Comparison of ENCODE assay signal across 8 cellular contexts in genomic region chr4:87006531-87007344, GRCh38.
DNase-seq lines count a peak whose midpoint lies in the region; ATAC-seq, FAIRE-seq and TF ChIP-seq lines count a peak whose summit lies in the region.

No MANE protein-coding gene starts in this region.

- FAIRE-seq in H1 (lab: Jason Lieb, UNC): no peak

- peak overlapping the region; percentile 35 to 85 (median 76) for H3K9ac ChIP-seq in H1 (replicated peaks in 1 of 4; ENCODE audit: extremely low read depth in 1 of 4, low read depth in 3 of 4, low read length in 3 of 4)

- H3K9me3 ChIP-seq in H1 (ENCODE audit: insufficient read depth in 2 of 2, low read depth in 1 of 2, low read length in 1 of 2): no peaks in the 10 kb centered on the region

- no peak overlapping the region for H2BK20ac ChIP-seq in H1 (ENCODE audit: low read length)

- H3K4me3 ChIP-seq in H1 (ENCODE audit: extremely low read depth in 1 of 4, insufficient read depth in 2 of 4, low read depth in 3 of 4, low read length in 4 of 4): peak overlapping the region; percentile 63 to 94 (median 88)

- H4K5ac ChIP-seq in H1 (ENCODE audit: insufficient read length, low read depth, low read length): peak overlapping the region; percentile 55

- DNase-seq in Caki2 (ENCODE audit: low read depth) (peak; percentile 90), HT-29 (ENCODE audit: low spot score) (peak; percentile 93), H1 (ENCODE audit: low read depth in 1 of 2, low spot score in 2 of 2) (peak; percentile 79 to 93), mesenteric fat pad (ENCODE audit: low spot score) (peak; percentile 98)
- DNase-seq in NK-92 treated with Interleukin-12 subunit alpha and Interleukin-12 subunit beta, amount 100 ng/mL, for 24 hours (lab: John Stamatoyannopoulos, UW): peak; percentile 57
- DNase-seq in activated CD8-positive, alpha-beta memory T cell treated with anti-CD3 and anti-CD28 coated beads for 48 hours (ENCODE audit: low read depth in 2 of 3, low spot score in 2 of 3): peak; percentile 73 to 78 (median 77)
- DNase-seq in stimulated activated CD8-positive, alpha-beta memory T cell treated with anti-CD3 and anti-CD28 coated beads, Interleukin-15, amount 100 ng/mL, for 1 hour (ENCODE audit: low read depth): peak; percentile 78

- H2BK5ac ChIP-seq in H1 (ENCODE audit: low read depth, low read length): peak overlapping the region; percentile 69

- TF ChIP-seq EP300 in H1 (IDR thresholded peaks at IDR 0.05; ENCODE audit: borderline replicate concordance in 1 of 2, low read depth in 2 of 2, low read length in 2 of 2): peak in 1 of 2 experiments; percentile 94; a peak in 2 of 3 replicates

- no peak overlapping the region for H4K91ac ChIP-seq in H1 (replicated peaks; ENCODE audit: insufficient read length, low read length)

- H2AFZ ChIP-seq in H1 (ENCODE audit: low read length): no peak overlapping the region; the same call in 1 of the 2 replicates

- no peak overlapping the region for H3K4ac ChIP-seq in H1 (replicated peaks; ENCODE audit: insufficient read length, low read depth, low read length)

- peaks cover 9 to 28% (median 23%) of the 10 kb centered on the region in 4 experiments; a peak in 6 of 7 replicates for H3K4me1 ChIP-seq in H1 (replicated peaks in 1 of 4; ENCODE audit: control insufficient read depth in 3 of 4, insufficient read depth in 4 of 4, low read length in 3 of 4)

- 1% methylated on average over 61 of the region's 76 CpGs; no CpG with 5 or more reads in 1 of the 2 experiments for WGBS in H1 (ENCODE audit: extremely low coverage in 1 of 2, insufficient coverage in 1 of 2, insufficient read length in 1 of 2, insufficient replicate concordance in 2 of 2, low coverage in 1 of 2, low lambda C conversion rate in 2 of 2, missing lambda C conversion rate in 1 of 2), 2 experiments

- TF ChIP-seq RAD21 in H1 (IDR thresholded peaks at IDR 0.05 in 1 of 2, conservative IDR thresholded peaks at IDR 0.05 in 1 of 2; ENCODE audit: low read depth in 2 of 2, low read length in 2 of 2): peak in 1 of 2 experiments; percentile 14; a peak in 1 of 4 replicates

- no peaks in the 10 kb centered on the region for H3K27me3 ChIP-seq in H1 (replicated peaks in 1 of 4; ENCODE audit: control insufficient read depth in 3 of 4, extremely low read depth in 1 of 4, insufficient read depth in 3 of 4, low read length in 3 of 4)

- H3K14ac ChIP-seq in H1 (ENCODE audit: insufficient read length): no peak overlapping the region

- no peak overlapping the region for H2BK12ac ChIP-seq in H1 (ENCODE audit: low read depth, low read length)

- ATAC-seq in GM21360 (IDR thresholded peaks at IDR 0.05; ENCODE audit: unreplicated experiment): peak; percentile 69

- POLR2A ChIA-PET in H1 (lab: Charles Lee; ENCODE audit: partially characterized antibody): interaction anchor here (0.6 to 6.7 kb wide), 38 partner anchors 8 to 113 kb away, joined by 3 to 108 read pairs (median 4); partner anchors contain the start of gene AFF1

- peak overlapping the region; percentile 90 for H4K8ac ChIP-seq in H1 (ENCODE audit: extremely low read depth, insufficient read depth, low read length)

- no peaks in the 10 kb centered on the region for H3K79me1 ChIP-seq in H1 (ENCODE audit: low read depth, low read length)

- peak overlapping the region; percentile 88 for H3K27ac ChIP-seq in H1 (ENCODE audit: low read depth, low read length)

- in situ Hi-C loops in Caki2 (cut with HindIII; ENCODE audit: low pct_unique_long_range_greater_than_20kb, low sequenced_read_pairs): no loop called here

- peaks cover 14% of the 10 kb centered on the region for H3K23me2 ChIP-seq in H1 (ENCODE audit: low read depth, low read length)

- peak overlapping the region; percentile 54; the same call in 1 of the 2 replicates for H3K18ac ChIP-seq in H1 (ENCODE audit: extremely low read depth, low read length)

- H3K36me3 ChIP-seq in H1 (ENCODE audit: control insufficient read depth in 2 of 4, insufficient read depth in 4 of 4, low read length in 3 of 4): no peaks in the 10 kb centered on the region

- H3K4me2 ChIP-seq in H1 (ENCODE audit: insufficient read depth in 1 of 2, low read depth in 2 of 2, low read length in 2 of 2): peak overlapping the region; percentile 58 to 96

- H2BK120ac ChIP-seq in H1 (replicated peaks; ENCODE audit: low read depth, low read length): no peak overlapping the region

- H2AK5ac ChIP-seq in H1 (ENCODE audit: low read depth, low read length): no peak overlapping the region

- H3K23ac ChIP-seq in H1 (ENCODE audit: insufficient read length): no peak overlapping the region

- TF ChIP-seq CTCF in H1 (IDR thresholded peaks at IDR 0.05; ENCODE audit: control extremely low read depth in 1 of 3, insufficient read depth in 1 of 3, low read depth in 1 of 3, low read length in 3 of 3): no peak; a peak in 2 of 4 replicates

- TF ChIP-seq POLR2A in H1 (IDR thresholded peaks at IDR 0.05; ENCODE audit: control extremely low read depth in 1 of 2, low read depth in 2 of 2, low read length in 2 of 2): peak; percentile 99

- peak overlapping the region; percentile 70 for H3K56ac ChIP-seq in H1 (replicated peaks; ENCODE audit: insufficient read length, low read depth, low read length)

- CTCF ChIA-PET in H1 (lab: Charles Lee; ENCODE audit: partially characterized antibody): interaction anchor here (0.5 to 1.9 kb wide), 10 partner anchors 8 to 106 kb away, joined by 3 to 6 read pairs (median 4); no protein-coding TSS in a partner anchor

- no peak overlapping the region for H2BK15ac ChIP-seq in H1 (ENCODE audit: low read length)

- H4K20me1 ChIP-seq in H1 (replicated peaks in 1 of 2; ENCODE audit: control insufficient read depth in 1 of 2, insufficient read depth in 2 of 2, low read length in 2 of 2): peaks cover 3 to 8% of the 10 kb centered on the region in 2 experiments

- peaks cover 7 to 70% of the 10 kb centered on the region in 2 experiments for H3K79me2 ChIP-seq in H1 (ENCODE audit: control insufficient read depth in 1 of 2, insufficient read depth in 2 of 2, low read length in 2 of 2)

TF ChIP-seq in H1, 55 proteins besides CTCF, POLR2A, EP300 and RAD21 (continues in another document):
- TF ChIP-seq SAP30 (IDR thresholded peaks at IDR 0.05; ENCODE audit: insufficient read depth, insufficient replicate concordance, low read length): no peak
- 0 out of 2 replicates have a peak, but pooled peaks have one; percentile 29 for TF ChIP-seq YY1 (IDR thresholded peaks at IDR 0.05; ENCODE audit: low read depth, low read length)
- TF ChIP-seq MAX (IDR thresholded peaks at IDR 0.05): peak; percentile 17
- 0 out of 2 replicates have a peak, but pooled peaks have one; percentile 82 for TF ChIP-seq RBBP5 (IDR thresholded peaks at IDR 0.05; ENCODE audit: borderline replicate concordance, low read depth, low read length)
- TF ChIP-seq SIN3A (conservative IDR thresholded peaks at IDR 0.05 in 1 of 2, IDR thresholded peaks at IDR 0.05 in 1 of 2; ENCODE audit: low read depth in 1 of 2, low read length in 2 of 2): 0 out of 4 replicates have a peak, but pooled peaks have one; percentile 25 to 32
- peak; percentile 65 for TF ChIP-seq CREB1 (IDR thresholded peaks at IDR 0.05)
- TF ChIP-seq BRCA1 (IDR thresholded peaks at IDR 0.05; ENCODE audit: low read depth, low read length): no peak
- TF ChIP-seq SP4 (IDR thresholded peaks at IDR 0.05; ENCODE audit: low read length): no peak
- TF ChIP-seq CBX5 (IDR thresholded peaks at IDR 0.05; ENCODE audit: low read depth, low read length): no peak
- TF ChIP-seq EGR1 (IDR thresholded peaks at IDR 0.05; ENCODE audit: borderline replicate concordance, low read depth, low read length): no peak
- no peak for TF ChIP-seq BCL11A (IDR thresholded peaks at IDR 0.05; ENCODE audit: low read depth in 2 of 2, low read length in 2 of 2)
- TF ChIP-seq SP2 (IDR thresholded peaks at IDR 0.05; ENCODE audit: low read length): no peak
- no peak for TF ChIP-seq FOSL1 (IDR thresholded peaks at IDR 0.05; ENCODE audit: insufficient read depth, low read depth, low read length)
- TF ChIP-seq CHD2 (IDR thresholded peaks at IDR 0.05; ENCODE audit: low read length): no peak
- TF ChIP-seq E2F6 (IDR thresholded peaks at IDR 0.05): no peak; the same call in 1 of the 2 replicates
- peak; percentile 98 for TF ChIP-seq TBP (IDR thresholded peaks at IDR 0.05; ENCODE audit: low read depth, low read length)
- TF ChIP-seq KDM1A (IDR thresholded peaks at IDR 0.05; ENCODE audit: borderline replicate concordance, low read length): no peak
- no peak for TF ChIP-seq SUZ12 (IDR thresholded peaks at IDR 0.05; ENCODE audit: low read length)
- TF ChIP-seq CBX8 (IDR thresholded peaks at IDR 0.05; ENCODE audit: borderline replicate concordance, low read depth, low read length): no peak
- no peak for TF ChIP-seq ASH2L (IDR thresholded peaks at IDR 0.05; ENCODE audit: low read length)
- TF ChIP-seq KDM4A (IDR thresholded peaks at IDR 0.05; ENCODE audit: low read depth, low read length, severe bottlenecking): peak; percentile 29
- TF ChIP-seq MAFK (IDR thresholded peaks at IDR 0.05; ENCODE audit: low read depth, low read length): no peak
- TF ChIP-seq SRF (IDR thresholded peaks at IDR 0.05; ENCODE audit: low read depth, low read length): no peak
- TF ChIP-seq HDAC2 (IDR thresholded peaks at IDR 0.05; ENCODE audit: borderline replicate concordance in 1 of 2, low read depth in 2 of 2, low read length in 2 of 2): no peak
- TF ChIP-seq CHD1 (IDR thresholded peaks at IDR 0.05; ENCODE audit: low read depth, low read length): peak; percentile 89
- no peak for TF ChIP-seq GABPA (IDR thresholded peaks at IDR 0.05; ENCODE audit: borderline replicate concordance, insufficient read depth, low read length)
- no peak for TF ChIP-seq TEAD4 (IDR thresholded peaks at IDR 0.05; ENCODE audit: low read depth, low read length)
- peak; percentile 91 for TF ChIP-seq JUND (IDR thresholded peaks at IDR 0.05; ENCODE audit: low read length)
- no peak for TF ChIP-seq CEBPB (IDR thresholded peaks at IDR 0.05; ENCODE audit: low read depth, low read length)
- no peak for TF ChIP-seq RXRA (IDR thresholded peaks at IDR 0.05; ENCODE audit: insufficient read depth, low read depth, low read length)
- peak; percentile 87 for TF ChIP-seq GTF2F1 (IDR thresholded peaks at IDR 0.05; ENCODE audit: borderline replicate concordance, low read depth, low read length)

Comparison
In these comparisons a context has a peak if more than half of its experiments do, and no peak if none do; other contexts are left out.
1. Peak in every context shown above with its lines: DNase-seq, ATAC-seq, H3K4me3 ChIP-seq and H3K27ac ChIP-seq.